Comparison of ENCODE assay signal across 8 cellular contexts in genomic region chr19:51131780-51132680, GRCh38. TPM values are rescaled to one million over a fixed set of nuclear protein-coding genes. Genes with fewer than 3 reads are reported as not detected.
DNase-seq lines count a peak whose midpoint lies in the region; ATAC-seq, FAIRE-seq and TF ChIP-seq lines count a peak whose summit lies in the region.

No MANE protein-coding gene starts in this region.

- H3K27ac ChIP-seq in BLaER1 treated with 17β-estradiol and CSF1 and Interleukin-3, amounts not matched to agents 10 nM and 100 nM = peak overlapping the region; percentile 28 to 98 (median 93)
- no peak overlapping the region for H3K27ac ChIP-seq in HepG2 (ENCODE audit: extremely low read length, insufficient read depth, low read length)

- no peak for TF ChIP-seq RAD21 in HepG2 (CRISPR knock-in tag; IDR thresholded peaks at IDR 0.05)

- POLR2A ChIA-PET in HepG2 (lab: Yijun Ruan, JAX) = interaction anchor here (0.7 kb wide), 1 partner anchor 215 kb away, joined by 3 read pairs; no protein-coding TSS in a partner anchor

- no TSS peak for BruUV-seq in HepG2 (replicated peaks; lab: Mats Ljungman, UMichigan)

- H3K9me3 Mint-ChIP-seq in activated naive CD8-positive, alpha-beta T cell treated with anti-CD3 and anti-CD28 coated beads, Interleukin-2, amount 50 U/mL, for 24 hours = peaks cover 12% of the 10 kb centered on the region

- peak overlapping the region in 5 of 10 experiments; percentile 10 to 27 (median 16); a peak in 5 of 20 replicates for H3K4me3 ChIP-seq in BLaER1 treated with 17β-estradiol and CSF1 and Interleukin-3, amounts not matched to agents 10 nM and 100 nM
- no peak overlapping the region for H3K4me3 ChIP-seq in HepG2 (replicated peaks in 1 of 3; ENCODE audit: insufficient read depth in 1 of 3, low read depth in 2 of 3, low read length in 3 of 3)

- no peaks in the 10 kb centered on the region for H4K20me1 ChIP-seq in BLaER1 treated with 17β-estradiol and CSF1 and Interleukin-3, amounts not matched to agents 10 nM and 100 nM
- H4K20me1 ChIP-seq in HepG2 (ENCODE audit: insufficient read depth, low read length) = no peaks in the 10 kb centered on the region

- peaks cover 0 to 33% (median 27%) of the 10 kb centered on the region in 11 experiments; a peak in 18 of 22 replicates for H3K9me3 ChIP-seq in BLaER1 treated with 17β-estradiol and CSF1 and Interleukin-3, amounts not matched to agents 10 nM and 100 nM (replicated peaks in 1 of 11)
- no peaks in the 10 kb centered on the region for H3K9me3 ChIP-seq in HepG2 (ENCODE audit: low read length)

- in situ Hi-C loops in HepG2 (cut with HindIII; ENCODE audit: extremely low pct_ligation_motif_present, low pct_unique_long_range_greater_than_20kb) = no loop called here

- H3K4me3 Mint-ChIP-seq in activated naive CD8-positive, alpha-beta T cell treated with anti-CD3 and anti-CD28 coated beads, Interleukin-2, amount 50 U/mL, for 24 hours = peak overlapping the region; percentile 62

- no peaks in the 10 kb centered on the region for H3K36me3 Mint-ChIP-seq in activated naive CD8-positive, alpha-beta T cell treated with anti-CD3 and anti-CD28 coated beads, Interleukin-2, amount 50 U/mL, for 24 hours (ENCODE audit: low read depth)

- H2AFZ ChIP-seq in HepG2 (ENCODE audit: low read length) = no peak overlapping the region

- TF ChIP-seq EP300 in HepG2 (IDR thresholded peaks at IDR 0.05; ENCODE audit: low read depth in 2 of 2, low read length in 2 of 2) = no peak
- no peak for TF ChIP-seq EP300 in HepG2 (CRISPR knock-in tag; IDR thresholded peaks at IDR 0.05; ENCODE audit: borderline replicate concordance)

- peaks cover 72% of the 10 kb centered on the region for H3K4me1 Mint-ChIP-seq in activated naive CD8-positive, alpha-beta T cell treated with anti-CD3 and anti-CD28 coated beads, Interleukin-2, amount 50 U/mL, for 24 hours

- peak overlapping the region; percentile 82 for H3K27ac Mint-ChIP-seq in activated naive CD8-positive, alpha-beta T cell treated with anti-CD3 and anti-CD28 coated beads, Interleukin-2, amount 50 U/mL, for 24 hours

- peak overlapping the region; percentile 64 to 100 (median 95) for H3K4me2 ChIP-seq in BLaER1 treated with 17β-estradiol and CSF1 and Interleukin-3, amounts not matched to agents 10 nM and 100 nM
- no peak overlapping the region for H3K4me2 ChIP-seq in HepG2 (ENCODE audit: low read depth, low read length)

- TF ChIP-seq POLR2A in HepG2 (IDR thresholded peaks at IDR 0.05; ENCODE audit: insufficient read depth in 1 of 2, low read depth in 2 of 2, low read length in 2 of 2) = no peak

- H3K4me1 ChIP-seq in BLaER1 treated with 17β-estradiol and CSF1 and Interleukin-3, amounts not matched to agents 10 nM and 100 nM = peaks cover 65 to 100% (median 73%) of the 10 kb centered on the region in 10 experiments
- H3K4me1 ChIP-seq in HepG2 (ENCODE audit: insufficient read depth, low read length) = no peaks in the 10 kb centered on the region

- TF ChIP-seq CTCF in HepG2 (CRISPR knock-in tag; IDR thresholded peaks at IDR 0.05) = no peak

- peak; percentile 53 for ATAC-seq in activated naive CD8-positive, alpha-beta T cell treated with anti-CD3 and anti-CD28 coated beads, Interleukin-2, amount 50 U/mL, for 24 hours
- ATAC-seq in HepG2 (no peak), HG02840 (IDR thresholded peaks at IDR 0.05; ENCODE audit: low FRiP score, unreplicated experiment) (no peak), HG02759 (IDR thresholded peaks at IDR 0.05; ENCODE audit: unreplicated experiment) (no peak)

- no peaks in the 10 kb centered on the region for H3K79me2 ChIP-seq in HepG2 (ENCODE audit: insufficient read depth, low read length)

- H3K27me3 ChIP-seq in BLaER1 treated with 17β-estradiol and CSF1 and Interleukin-3, amounts not matched to agents 10 nM and 100 nM = no peaks in the 10 kb centered on the region
- H3K27me3 ChIP-seq in HepG2 (ENCODE audit: control insufficient read depth in 1 of 2, insufficient read depth in 2 of 2, low read length in 2 of 2) = peaks cover under 1 to 30% of the 10 kb centered on the region in 2 experiments; a peak in 4 of 5 replicates

- CTCF ChIA-PET in HepG2 (lab: Yijun Ruan, JAX; ENCODE audit: low intra/inter-chr PET ratio, low total read pairs) = no interaction called here

- intact Hi-C loops in HepG2 (cut with micrococcal nuclease; ENCODE audit: unreplicated experiment) = no loop called here

- peak; percentile 30 for DNase-seq in HT1080 (ENCODE audit: low read depth)
- DNase-seq in activated naive CD8-positive, alpha-beta T cell treated with anti-CD3 and anti-CD28 coated beads, Interleukin-2, amount 50 U/mL, for 24 hours = no peak
- no peak for DNase-seq in HepG2 (ENCODE audit: low spot score)
- DNase-seq in NCI-H1930 (lab: John Stamatoyannopoulos, UW) = no peak
- no peak for DNase-seq in kidney glomerular epithelial cell (lab: John Stamatoyannopoulos, UW)

- FAIRE-seq in HepG2 (lab: Jason Lieb, UNC) = no peak

- peak overlapping the region; percentile 0 to 64 (median 47); a peak in 18 of 22 replicates for H3K9ac ChIP-seq in BLaER1 treated with 17β-estradiol and CSF1 and Interleukin-3, amounts not matched to agents 10 nM and 100 nM
- no peak overlapping the region for H3K9ac ChIP-seq in HepG2 (ENCODE audit: insufficient read depth, low read depth, low read length)

- 39% methylated on average over 24 of the region's 24 CpGs for WGBS in HepG2 (ENCODE audit: low lambda C conversion rate)

- peaks cover 0 to 56% (median 28%) of the 10 kb centered on the region in 11 experiments; a peak in 15 of 22 replicates for H3K36me3 ChIP-seq in BLaER1 treated with 17β-estradiol and CSF1 and Interleukin-3, amounts not matched to agents 10 nM and 100 nM
- no peaks in the 10 kb centered on the region for H3K36me3 ChIP-seq in HepG2 (replicated peaks in 1 of 2; ENCODE audit: control insufficient read depth in 1 of 2, insufficient read depth in 2 of 2, low read length in 2 of 2)

- peaks cover 3% of the 10 kb centered on the region for H3K27me3 Mint-ChIP-seq in activated naive CD8-positive, alpha-beta T cell treated with anti-CD3 and anti-CD28 coated beads, Interleukin-2, amount 50 U/mL, for 24 hours

RNA-seq across cellular contexts. Expression of gene SIGLEC9, which starts 7.3 kb away (rescaled TPM):
- total RNA-seq in HT1080 (2014; rRNA removed; shearing (Covaris generic)) = 0.67 and 1.4 TPM in 2 replicates
- polyA plus RNA-seq in HT1080 (2015; cell fraction: cytosol; rRNA removed) = 0.31 and 0.66 TPM in 2 replicates
- polyA plus RNA-seq in HT1080 (2015; cell fraction: nucleus; rRNA removed) = 0.80 and 1.3 TPM in 2 replicates
- not detected in 2 replicates for total RNA-seq in HepG2 (2016; rRNA removed; fragmentation: Illumina TruSeq; extraction: Trizol)
- not detected in 2 replicates for total RNA-seq in HepG2 (2016; cell fraction: cytosol; rRNA removed; fragmentation: Illumina TruSeq; extraction: Trizol; ENCODE audit: low read depth)
- total RNA-seq in HepG2 (2016; cell fraction: insoluble cytoplasmic fraction; rRNA removed; fragmentation: Illumina TruSeq; extraction: Trizol) = not detected in 2 replicates
- total RNA-seq in HepG2 (2016; cell fraction: membrane; rRNA removed; fragmentation: Illumina TruSeq; extraction: Trizol) = not detected in 2 replicates
- not detected in 2 replicates for total RNA-seq in HepG2 (2016; cell fraction: nucleus; rRNA removed; fragmentation: Illumina TruSeq; extraction: Trizol)
- polyA plus RNA-seq in HepG2 (2011; rRNA removed) = not detected in 2 replicates
- polyA plus RNA-seq in HepG2 (2011; cell fraction: cytosol; rRNA removed) = not detected in 2 replicates
- polyA plus RNA-seq in HepG2 (2011; cell fraction: nucleus; rRNA removed) = 0.14 TPM in 1 of 2 replicates, not detected in the other
- polyA plus RNA-seq in HepG2 (2012) = not detected in 2 replicates
- not detected in 2 replicates for polyA plus RNA-seq in HepG2 (2016; cell fraction: cytosol; fragmentation: Illumina TruSeq; extraction: Trizol; ENCODE audit: low read depth)
- polyA plus RNA-seq in HepG2 (2016; cell fraction: insoluble cytoplasmic fraction; fragmentation: Illumina TruSeq; extraction: Trizol; ENCODE audit: low read depth) = not detected in 2 replicates
- polyA plus RNA-seq in HepG2 (2016; cell fraction: membrane; fragmentation: Illumina TruSeq; extraction: Trizol; ENCODE audit: low read depth) = not detected in 2 replicates
- polyA plus RNA-seq in HepG2 (2016; cell fraction: nucleus; fragmentation: Illumina TruSeq; extraction: Trizol; ENCODE audit: insufficient read depth, low read depth) = not detected in 2 replicates
- polyA minus RNA-seq in HepG2 (2011; rRNA and poly(A)+ RNA removed; ENCODE audit: low replicate concordance) = not detected in 2 replicates
- polyA minus RNA-seq in HepG2 (2011; cell fraction: cytosol; rRNA and poly(A)+ RNA removed) = not detected in 2 replicates
- not detected in 2 replicates for polyA minus RNA-seq in HepG2 (2011; cell fraction: nucleus; rRNA and poly(A)+ RNA removed)

RNA-seq across cellular contexts. Expression of gene SIGLEC7, which starts 10.1 kb away (rescaled TPM):
- total RNA-seq in HT1080 (2014; rRNA removed; shearing (Covaris generic)) = not detected in 2 replicates
- 0.07 TPM in 1 of 2 replicates, not detected in the other for polyA plus RNA-seq in HT1080 (2015; cell fraction: cytosol; rRNA removed)
- polyA plus RNA-seq in HT1080 (2015; cell fraction: nucleus; rRNA removed) = not detected in 2 replicates
- not detected in 2 replicates for total RNA-seq in HepG2 (2016; rRNA removed; fragmentation: Illumina TruSeq; extraction: Trizol)
- not detected in 2 replicates for total RNA-seq in HepG2 (2016; cell fraction: cytosol; rRNA removed; fragmentation: Illumina TruSeq; extraction: Trizol; ENCODE audit: low read depth)
- total RNA-seq in HepG2 (2016; cell fraction: insoluble cytoplasmic fraction; rRNA removed; fragmentation: Illumina TruSeq; extraction: Trizol) = not detected in 2 replicates
- not detected in 2 replicates for total RNA-seq in HepG2 (2016; cell fraction: membrane; rRNA removed; fragmentation: Illumina TruSeq; extraction: Trizol)
- not detected in 2 replicates for total RNA-seq in HepG2 (2016; cell fraction: nucleus; rRNA removed; fragmentation: Illumina TruSeq; extraction: Trizol)
- 0.17 TPM in 1 of 2 replicates, not detected in the other for polyA plus RNA-seq in HepG2 (2011; rRNA removed)
- 0.08 TPM in 1 of 2 replicates, not detected in the other for polyA plus RNA-seq in HepG2 (2011; cell fraction: cytosol; rRNA removed)
- polyA plus RNA-seq in HepG2 (2011; cell fraction: nucleus; rRNA removed) = not detected in 2 replicates
- polyA plus RNA-seq in HepG2 (2012) = not detected in 2 replicates
- polyA plus RNA-seq in HepG2 (2016; cell fraction: cytosol; fragmentation: Illumina TruSeq; extraction: Trizol; ENCODE audit: low read depth) = not detected in 2 replicates
- polyA plus RNA-seq in HepG2 (2016; cell fraction: insoluble cytoplasmic fraction; fragmentation: Illumina TruSeq; extraction: Trizol; ENCODE audit: low read depth) = not detected in 2 replicates
- not detected in 2 replicates for polyA plus RNA-seq in HepG2 (2016; cell fraction: membrane; fragmentation: Illumina TruSeq; extraction: Trizol; ENCODE audit: low read depth)
- not detected in 2 replicates for polyA plus RNA-seq in HepG2 (2016; cell fraction: nucleus; fragmentation: Illumina TruSeq; extraction: Trizol; ENCODE audit: insufficient read depth, low read depth)
- polyA minus RNA-seq in HepG2 (2011; rRNA and poly(A)+ RNA removed; ENCODE audit: low replicate concordance) = not detected in 2 replicates
- polyA minus RNA-seq in HepG2 (2011; cell fraction: cytosol; rRNA and poly(A)+ RNA removed) = not detected in 2 replicates
- not detected in 2 replicates for polyA minus RNA-seq in HepG2 (2011; cell fraction: nucleus; rRNA and poly(A)+ RNA removed)

RNA-seq across cellular contexts. Expression of gene CTU1, which starts 23.8 kb away (rescaled TPM):
- total RNA-seq in HT1080 (2014; rRNA removed; shearing (Covaris generic)) = 26.5 and 32.3 TPM in 2 replicates
- polyA plus RNA-seq in HT1080 (2015; cell fraction: cytosol; rRNA removed) = 18.5 and 24.2 TPM in 2 replicates
- 29.1 and 39.0 TPM in 2 replicates for polyA plus RNA-seq in HT1080 (2015; cell fraction: nucleus; rRNA removed)
- total RNA-seq in HepG2 (2016; rRNA removed; fragmentation: Illumina TruSeq; extraction: Trizol) = 1.9 and 2.9 TPM in 2 replicates
- 0.71 and 1.1 TPM in 2 replicates for total RNA-seq in HepG2 (2016; cell fraction: cytosol; rRNA removed; fragmentation: Illumina TruSeq; extraction: Trizol; ENCODE audit: low read depth)
- total RNA-seq in HepG2 (2016; cell fraction: insoluble cytoplasmic fraction; rRNA removed; fragmentation: Illumina TruSeq; extraction: Trizol) = 1.9 and 2.5 TPM in 2 replicates
- 0.90 and 1.3 TPM in 2 replicates for total RNA-seq in HepG2 (2016; cell fraction: membrane; rRNA removed; fragmentation: Illumina TruSeq; extraction: Trizol)
- total RNA-seq in HepG2 (2016; cell fraction: nucleus; rRNA removed; fragmentation: Illumina TruSeq; extraction: Trizol) = 1.1 and 1.2 TPM in 2 replicates
- polyA plus RNA-seq in HepG2 (2011; rRNA removed) = 1.9 and 2.5 TPM in 2 replicates
- polyA plus RNA-seq in HepG2 (2011; cell fraction: cytosol; rRNA removed) = 2.2 and 4.4 TPM in 2 replicates
- polyA plus RNA-seq in HepG2 (2011; cell fraction: nucleus; rRNA removed) = 3.9 and 5.1 TPM in 2 replicates
- polyA plus RNA-seq in HepG2 (2012) = 1.4 and 1.7 TPM in 2 replicates
- polyA plus RNA-seq in HepG2 (2016; cell fraction: cytosol; fragmentation: Illumina TruSeq; extraction: Trizol; ENCODE audit: low read depth) = 0.35 and 0.53 TPM in 2 replicates
- 1.9 and 2.1 TPM in 2 replicates for polyA plus RNA-seq in HepG2 (2016; cell fraction: insoluble cytoplasmic fraction; fragmentation: Illumina TruSeq; extraction: Trizol; ENCODE audit: low read depth)
- polyA plus RNA-seq in HepG2 (2016; cell fraction: membrane; fragmentation: Illumina TruSeq; extraction: Trizol; ENCODE audit: low read depth) = 0.50 and 0.55 TPM in 2 replicates
- 1.6 and 2.2 TPM in 2 replicates for polyA plus RNA-seq in HepG2 (2016; cell fraction: nucleus; fragmentation: Illumina TruSeq; extraction: Trizol; ENCODE audit: insufficient read depth, low read depth)
- polyA minus RNA-seq in HepG2 (2011; rRNA and poly(A)+ RNA removed; ENCODE audit: low replicate concordance) = 3.8 and 8.1 TPM in 2 replicates
- 3.1 and 3.4 TPM in 2 replicates for polyA minus RNA-seq in HepG2 (2011; cell fraction: cytosol; rRNA and poly(A)+ RNA removed)
- polyA minus RNA-seq in HepG2 (2011; cell fraction: nucleus; rRNA and poly(A)+ RNA removed) = 2.7 and 3.6 TPM in 2 replicates

RNA-seq across cellular contexts. Expression of gene KLK14, which starts 49.3 kb away (rescaled TPM):
- total RNA-seq in HT1080 (2014; rRNA removed; shearing (Covaris generic)) = not detected in 2 replicates
- not detected in 2 replicates for polyA plus RNA-seq in HT1080 (2015; cell fraction: cytosol; rRNA removed)
- 0.28 TPM in 1 of 2 replicates, not detected in the other for polyA plus RNA-seq in HT1080 (2015; cell fraction: nucleus; rRNA removed)
- not detected in 2 replicates for total RNA-seq in HepG2 (2016; rRNA removed; fragmentation: Illumina TruSeq; extraction: Trizol)
- not detected in 2 replicates for total RNA-seq in HepG2 (2016; cell fraction: cytosol; rRNA removed; fragmentation: Illumina TruSeq; extraction: Trizol; ENCODE audit: low read depth)
- total RNA-seq in HepG2 (2016; cell fraction: insoluble cytoplasmic fraction; rRNA removed; fragmentation: Illumina TruSeq; extraction: Trizol) = not detected in 2 replicates
- total RNA-seq in HepG2 (2016; cell fraction: membrane; rRNA removed; fragmentation: Illumina TruSeq; extraction: Trizol) = not detected in 2 replicates
- not detected in 2 replicates for total RNA-seq in HepG2 (2016; cell fraction: nucleus; rRNA removed; fragmentation: Illumina TruSeq; extraction: Trizol)
- not detected in 2 replicates for polyA plus RNA-seq in HepG2 (2011; rRNA removed)
- not detected in 2 replicates for polyA plus RNA-seq in HepG2 (2011; cell fraction: cytosol; rRNA removed)
- 0.16 and 0.53 TPM in 2 replicates for polyA plus RNA-seq in HepG2 (2011; cell fraction: nucleus; rRNA removed)
- not detected in 2 replicates for polyA plus RNA-seq in HepG2 (2012)
- polyA plus RNA-seq in HepG2 (2016; cell fraction: cytosol; fragmentation: Illumina TruSeq; extraction: Trizol; ENCODE audit: low read depth) = not detected in 2 replicates
- polyA plus RNA-seq in HepG2 (2016; cell fraction: insoluble cytoplasmic fraction; fragmentation: Illumina TruSeq; extraction: Trizol; ENCODE audit: low read depth) = not detected in 2 replicates
- polyA plus RNA-seq in HepG2 (2016; cell fraction: membrane; fragmentation: Illumina TruSeq; extraction: Trizol; ENCODE audit: low read depth) = not detected in 2 replicates
- polyA plus RNA-seq in HepG2 (2016; cell fraction: nucleus; fragmentation: Illumina TruSeq; extraction: Trizol; ENCODE audit: insufficient read depth, low read depth) = not detected in 2 replicates
- polyA minus RNA-seq in HepG2 (2011; rRNA and poly(A)+ RNA removed; ENCODE audit: low replicate concordance) = 0.40 TPM in 1 of 2 replicates, not detected in the other
- not detected in 2 replicates for polyA minus RNA-seq in HepG2 (2011; cell fraction: cytosol; rRNA and poly(A)+ RNA removed)
- not detected in 2 replicates for polyA minus RNA-seq in HepG2 (2011; cell fraction: nucleus; rRNA and poly(A)+ RNA removed)
